ENCODE assay signal across 1 cellular context in the genomic region with DNA sequence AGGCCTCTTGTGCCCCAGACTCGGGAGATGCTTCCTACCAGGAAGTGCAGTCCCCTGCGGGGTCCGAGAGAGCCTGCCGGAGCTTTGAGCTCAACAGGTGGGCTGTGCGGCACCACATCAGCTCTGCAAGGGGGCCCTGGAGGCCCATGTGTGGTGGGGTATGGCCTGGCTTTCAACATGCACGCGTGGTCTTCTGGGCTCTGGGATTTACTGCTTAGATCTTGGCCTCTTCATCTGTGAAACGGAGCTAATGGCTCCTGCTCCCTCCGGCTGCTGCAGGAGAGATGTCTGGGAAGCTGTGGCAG.
TF ChIP-seq lines count a peak whose summit lies in the region.

No MANE protein-coding gene starts in this region.

TF ChIP-seq in liver, 16 proteins besides CTCF, POLR2A, EP300 and RAD21:
- TF ChIP-seq, protein P1, sequence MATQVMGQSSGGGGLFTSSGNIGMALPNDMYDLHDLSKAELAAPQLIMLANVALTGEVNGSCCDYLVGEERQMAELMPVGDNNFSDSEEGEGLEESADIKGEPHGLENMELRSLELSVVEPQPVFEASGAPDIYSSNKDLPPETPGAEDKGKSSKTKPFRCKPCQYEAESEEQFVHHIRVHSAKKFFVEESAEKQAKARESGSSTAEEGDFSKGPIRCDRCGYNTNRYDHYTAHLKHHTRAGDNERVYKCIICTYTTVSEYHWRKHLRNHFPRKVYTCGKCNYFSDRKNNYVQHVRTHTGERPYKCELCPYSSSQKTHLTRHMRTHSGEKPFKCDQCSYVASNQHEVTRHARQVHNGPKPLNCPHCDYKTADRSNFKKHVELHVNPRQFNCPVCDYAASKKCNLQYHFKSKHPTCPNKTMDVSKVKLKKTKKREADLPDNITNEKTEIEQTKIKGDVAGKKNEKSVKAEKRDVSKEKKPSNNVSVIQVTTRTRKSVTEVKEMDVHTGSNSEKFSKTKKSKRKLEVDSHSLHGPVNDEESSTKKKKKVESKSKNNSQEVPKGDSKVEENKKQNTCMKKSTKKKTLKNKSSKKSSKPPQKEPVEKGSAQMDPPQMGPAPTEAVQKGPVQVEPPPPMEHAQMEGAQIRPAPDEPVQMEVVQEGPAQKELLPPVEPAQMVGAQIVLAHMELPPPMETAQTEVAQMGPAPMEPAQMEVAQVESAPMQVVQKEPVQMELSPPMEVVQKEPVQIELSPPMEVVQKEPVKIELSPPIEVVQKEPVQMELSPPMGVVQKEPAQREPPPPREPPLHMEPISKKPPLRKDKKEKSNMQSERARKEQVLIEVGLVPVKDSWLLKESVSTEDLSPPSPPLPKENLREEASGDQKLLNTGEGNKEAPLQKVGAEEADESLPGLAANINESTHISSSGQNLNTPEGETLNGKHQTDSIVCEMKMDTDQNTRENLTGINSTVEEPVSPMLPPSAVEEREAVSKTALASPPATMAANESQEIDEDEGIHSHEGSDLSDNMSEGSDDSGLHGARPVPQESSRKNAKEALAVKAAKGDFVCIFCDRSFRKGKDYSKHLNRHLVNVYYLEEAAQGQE (IDR thresholded peaks at IDR 0.05): no peak
- no peak for TF ChIP-seq GABPA (IDR thresholded peaks at IDR 0.05 in 1 of 2, conservative IDR thresholded peaks at IDR 0.05 in 1 of 2)
- TF ChIP-seq FOXA2 (IDR thresholded peaks at IDR 0.05): no peak
- no peak for TF ChIP-seq HNF4A (conservative IDR thresholded peaks at IDR 0.05)
- TF ChIP-seq, protein P2, sequence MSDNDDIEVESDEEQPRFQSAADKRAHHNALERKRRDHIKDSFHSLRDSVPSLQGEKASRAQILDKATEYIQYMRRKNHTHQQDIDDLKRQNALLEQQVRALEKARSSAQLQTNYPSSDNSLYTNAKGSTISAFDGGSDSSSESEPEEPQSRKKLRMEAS (IDR thresholded peaks at IDR 0.05): no peak
- TF ChIP-seq TAF1 (conservative IDR thresholded peaks at IDR 0.05): no peak
- no peak for TF ChIP-seq EGR1 (IDR thresholded peaks at IDR 0.05; ENCODE audit: low read depth in 2 of 2)
- TF ChIP-seq, protein P3, sequence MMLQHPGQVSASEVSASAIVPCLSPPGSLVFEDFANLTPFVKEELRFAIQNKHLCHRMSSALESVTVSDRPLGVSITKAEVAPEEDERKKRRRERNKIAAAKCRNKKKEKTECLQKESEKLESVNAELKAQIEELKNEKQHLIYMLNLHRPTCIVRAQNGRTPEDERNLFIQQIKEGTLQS (IDR thresholded peaks at IDR 0.05): no peak
- TF ChIP-seq YY1 (IDR thresholded peaks at IDR 0.05): no peak
- TF ChIP-seq HNF4G (IDR thresholded peaks at IDR 0.05): no peak
- TF ChIP-seq FOXA1 (IDR thresholded peaks at IDR 0.05): no peak
- no peak for TF ChIP-seq JUND (IDR thresholded peaks at IDR 0.05)
- no peak for TF ChIP-seq NR2F2 (IDR thresholded peaks at IDR 0.05)
- no peak for TF ChIP-seq SP1 (IDR thresholded peaks at IDR 0.05)
- no peak for TF ChIP-seq RXRA (IDR thresholded peaks at IDR 0.05)
- TF ChIP-seq, protein P4, sequence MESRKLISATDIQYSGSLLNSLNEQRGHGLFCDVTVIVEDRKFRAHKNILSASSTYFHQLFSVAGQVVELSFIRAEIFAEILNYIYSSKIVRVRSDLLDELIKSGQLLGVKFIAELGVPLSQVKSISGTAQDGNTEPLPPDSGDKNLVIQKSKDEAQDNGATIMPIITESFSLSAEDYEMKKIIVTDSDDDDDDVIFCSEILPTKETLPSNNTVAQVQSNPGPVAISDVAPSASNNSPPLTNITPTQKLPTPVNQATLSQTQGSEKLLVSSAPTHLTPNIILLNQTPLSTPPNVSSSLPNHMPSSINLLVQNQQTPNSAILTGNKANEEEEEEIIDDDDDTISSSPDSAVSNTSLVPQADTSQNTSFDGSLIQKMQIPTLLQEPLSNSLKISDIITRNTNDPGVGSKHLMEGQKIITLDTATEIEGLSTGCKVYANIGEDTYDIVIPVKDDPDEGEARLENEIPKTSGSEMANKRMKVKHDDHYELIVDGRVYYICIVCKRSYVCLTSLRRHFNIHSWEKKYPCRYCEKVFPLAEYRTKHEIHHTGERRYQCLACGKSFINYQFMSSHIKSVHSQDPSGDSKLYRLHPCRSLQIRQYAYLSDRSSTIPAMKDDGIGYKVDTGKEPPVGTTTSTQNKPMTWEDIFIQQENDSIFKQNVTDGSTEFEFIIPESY (IDR thresholded peaks at IDR 0.05): no peak
